ENCODE assay signal across 8 cellular contexts in genomic region chr10:96229568-96230030, GRCh38. TPM values are rescaled to one million over a fixed set of nuclear protein-coding genes. Genes with fewer than 3 reads are reported as not detected.
DNase-seq lines count a peak whose midpoint lies in the region; ATAC-seq and TF ChIP-seq lines count a peak whose summit lies in the region.

No MANE protein-coding gene starts in this region.

- peaks cover 0 to 9% (median 0%) of the 10 kb centered on the region in 9 donors for H3K27me3 ChIP-seq in heart left ventricle

- CTCF ChIA-PET in GM10248 (lab: Yijun Ruan, JAX): interaction anchor here (0.6 to 17.0 kb wide), 66 partner anchors 8 to 747 kb away, joined by 3 to 548 read pairs (median 5); partner anchors contain the start of genes BLNK, CC2D2B, DNTT and TCTN3

- H3K27ac ChIP-seq in heart left ventricle: no peak overlapping the region

- peak; percentile 75 for DNase-seq in GM10248 (ENCODE audit: extremely low spot score)
- DNase-seq in HuH-7.5 (ENCODE audit: low spot score): peak; percentile 51
- DNase-seq in SKM-1 (lab: John Stamatoyannopoulos, UW; ENCODE audit: unreplicated experiment): peak; percentile 20
- DNase-seq in activated naive CD4-positive, alpha-beta T cell treated with anti-CD3 and anti-CD28 coated beads, Interleukin-2, amount 50 U/mL, for 16 hours: peak; percentile 75
- DNase-seq in heart left ventricle: peak; percentile 69 to 86 (median 70)
- DNase-seq in putamen (ENCODE audit: low spot score): peak; percentile 39

- no peak overlapping the region for H3K4me3 ChIP-seq in heart left ventricle

- ATAC-seq in heart left ventricle: peak; percentile 44 to 73 (median 65)
- no peak for ATAC-seq in HG02642 (IDR thresholded peaks at IDR 0.05; ENCODE audit: poor library complexity, unreplicated experiment)
- no peak for ATAC-seq in HG02571 (IDR thresholded peaks at IDR 0.05; ENCODE audit: unreplicated experiment)

- intact Hi-C loops in heart left ventricle (cut with DNase I): loop anchor here (1.0 to 5.0 kb wide), 6 partner anchors 58 to 108 kb away; no protein-coding TSS in a partner anchor

- H3K9me3 ChIP-seq in heart left ventricle: no peaks in the 10 kb centered on the region

- no peak for TF ChIP-seq POLR2A in heart left ventricle (IDR thresholded peaks at IDR 0.05)

- 2 to 8% (median 3%) methylated on average over 7 of the region's 7 CpGs for WGBS in heart left ventricle, 4 donors

- peaks cover 0 to 5% (median 0%) of the 10 kb centered on the region in 9 donors for H3K36me3 ChIP-seq in heart left ventricle

- POLR2A ChIA-PET in GM10248 (lab: Yijun Ruan, JAX): interaction anchor here (0.6 to 1.0 kb wide), 3 partner anchors 34 to 92 kb away, joined by 3 read pairs; no protein-coding TSS in a partner anchor

- peaks cover 0 to 7% (median 0%) of the 10 kb centered on the region in 12 donors for H3K4me1 ChIP-seq in heart left ventricle

- TF ChIP-seq CTCF in GM10248 (IDR thresholded peaks at IDR 0.05; ENCODE audit: control extremely low read depth, extremely low read depth, low read depth, missing control alignments) (peak; percentile 95), heart left ventricle (IDR thresholded peaks at IDR 0.05) (peak; percentile 28 to 76 (median 60))

RNA-seq across cellular contexts. Expression of gene BLNK, which starts 41.8 kb away (rescaled TPM):
- 10 to 100 TPM in 1 of 9 donors, 1 to 10 TPM in 3, under 1 TPM in 4, not detected in 1; 0.25 to 11.1 (median 1.0) TPM for total RNA-seq in heart left ventricle
- polyA plus RNA-seq in heart left ventricle: under 1 TPM; 0.33 to 0.80 TPM

Comparison
In these comparisons a context has a peak if more than half of its experiments do, and no peak if none do; other contexts are left out.
1. DNase-seq: peak in every context shown above with its lines; median percentile 75 in GM10248; 75 in activated naive CD4-positive, alpha-beta T cell treated with anti-CD3 and anti-CD28 coated beads, Interleukin-2, amount 50 U/mL, for 16 hours; 70 in heart left ventricle; 51 in HuH-7.5; 39 in putamen; 20 in SKM-1.
2. ATAC-seq: peak in heart left ventricle (4 of 4); none in HG02642 (single experiment) and HG02571 (single experiment).